ENCODE assay signal across 8 cellular contexts in genomic region chr15:56821721-56822425, GRCh38.
A peak's percentile ranks its signal among the peaks of the same experiment; 100 is the strongest.
DNase-seq lines count a peak whose midpoint lies in the region; ATAC-seq, FAIRE-seq and TF ChIP-seq lines count a peak whose summit lies in the region.

No MANE protein-coding gene starts in this region.

- FAIRE-seq in HTR-8/SVneo (lab: Jason Lieb, UNC): no peak

- no peak overlapping the region for H3K27ac Mint-ChIP-seq in activated naive CD8-positive, alpha-beta T cell treated with anti-CD3 and anti-CD28 coated beads, Interleukin-2, amount 10 ng/mL, durations not matched to agents 7 days and 5 days

- H3K36me3 Mint-ChIP-seq in activated naive CD8-positive, alpha-beta T cell treated with anti-CD3 and anti-CD28 coated beads, Interleukin-2, amount 10 ng/mL, durations not matched to agents 7 days and 5 days: no peaks in the 10 kb centered on the region

- no peaks in the 10 kb centered on the region for H3K27me3 ChIP-seq in heart left ventricle

- intact Hi-C loops in heart left ventricle (cut with DNase I): loop anchor here (2.0 to 10.0 kb wide), 13 partner anchors 45 to 485 kb away; partner anchors contain the start of gene TCF12 (in 1 of the 10)

- peaks cover 3% of the 10 kb centered on the region for H3K4me1 Mint-ChIP-seq in activated naive CD8-positive, alpha-beta T cell treated with anti-CD3 and anti-CD28 coated beads, Interleukin-2, amount 10 ng/mL, durations not matched to agents 7 days and 5 days

- peaks cover 0 to 21% (median 10%) of the 10 kb centered on the region in 12 donors for H3K4me1 ChIP-seq in heart left ventricle

- no peaks in the 10 kb centered on the region for H3K36me3 ChIP-seq in heart left ventricle

- H3K4me3 Mint-ChIP-seq in activated naive CD8-positive, alpha-beta T cell treated with anti-CD3 and anti-CD28 coated beads, Interleukin-2, amount 10 ng/mL, durations not matched to agents 7 days and 5 days: no peak overlapping the region

- TF ChIP-seq POLR2A in heart left ventricle (IDR thresholded peaks at IDR 0.05): no peak

- POLR2A ChIA-PET in activated naive CD8-positive, alpha-beta T cell treated with anti-CD3 and anti-CD28 coated beads, Interleukin-2, amount 10 ng/mL, durations not matched to agents 7 days and 5 days (lab: Charles Lee): no interaction called here

- H3K27ac ChIP-seq in heart left ventricle: no peak overlapping the region

- peak; percentile 55 for DNase-seq in CD1c-positive myeloid dendritic cell (ENCODE audit: extremely low spot score)
- DNase-seq in HTR-8/SVneo (ENCODE audit: insufficient read length, low spot score): peak; percentile 51
- peak; percentile 70 for DNase-seq in RPMI8226
- DNase-seq in activated naive CD8-positive, alpha-beta T cell treated with anti-CD3 and anti-CD28 coated beads, Interleukin-2, amount 10 ng/mL, durations not matched to agents 7 days and 5 days: peak; percentile 31
- DNase-seq in heart left ventricle: peak in 4 of 5 donors; percentile 47 to 61 (median 52)
- peak; percentile 46 for DNase-seq in retina

- H3K4me3 ChIP-seq in heart left ventricle: no peak overlapping the region

- H3K27me3 Mint-ChIP-seq in activated naive CD8-positive, alpha-beta T cell treated with anti-CD3 and anti-CD28 coated beads, Interleukin-2, amount 10 ng/mL, durations not matched to agents 7 days and 5 days: peaks cover 2% of the 10 kb centered on the region

- ATAC-seq in GM19025 (IDR thresholded peaks at IDR 0.05; ENCODE audit: low read depth, unreplicated experiment) (peak; percentile 80), heart left ventricle (peak; percentile 69 to 87 (median 85)), HG03045 (IDR thresholded peaks at IDR 0.05; ENCODE audit: unreplicated experiment) (no peak)
- peak; percentile 36 for ATAC-seq in activated naive CD8-positive, alpha-beta T cell treated with anti-CD3 and anti-CD28 coated beads, Interleukin-2, amount 10 ng/mL, durations not matched to agents 7 days and 5 days (ENCODE audit: low read depth)

- no peaks in the 10 kb centered on the region for H3K9me3 ChIP-seq in heart left ventricle

- TF ChIP-seq CTCF in heart left ventricle (IDR thresholded peaks at IDR 0.05): peak; percentile 55 to 74 (median 66)

- WGBS in heart left ventricle, 4 donors: 18 to 30% (median 25%) methylated on average over 3 of the region's 3 CpGs

- H3K9me3 Mint-ChIP-seq in activated naive CD8-positive, alpha-beta T cell treated with anti-CD3 and anti-CD28 coated beads, Interleukin-2, amount 10 ng/mL, durations not matched to agents 7 days and 5 days: no peaks in the 10 kb centered on the region
